Comparison of ENCODE assay signal across 29 cellular contexts in genomic region chr6:7078856-7079255, GRCh38.
"Had no signal": no experiment of that assay in that cellular context is flagged by ENCODE, and none has a peak within 500 bp of the region (broad histone marks: within the 10 kb centered on the region; RNA-seq: fewer than 3 reads in every experiment).

No MANE protein-coding gene starts in this region.

- H3K4me3 Mint-ChIP-seq: activated B cell treated with CpG ODN at 0.5 μM for 24 hours; activated CD8-positive, alpha-beta T cell treated with anti-CD3 and anti-CD28 coated beads for 36 hours; activated naive CD4-positive, alpha-beta T cell treated with anti-CD3 and anti-CD28 coated beads, Interleukin-2, amount 10 ng/mL, durations not matched to agents 7 days and 5 days; activated naive CD8-positive, alpha-beta T cell treated with anti-CD3 and anti-CD28 coated beads, Interleukin-2, amount 10 ng/mL, durations not matched to agents 7 days and 5 days; activated T-cell treated with anti-CD3 and anti-CD28 coated beads, Interleukin-2, amount 50 U/mL, for 72 hours; brain; endodermal cell had no signal

- H3K9me3 Mint-ChIP-seq: activated B cell treated with CpG ODN at 0.5 μM for 24 hours; activated CD8-positive, alpha-beta T cell treated with anti-CD3 and anti-CD28 coated beads for 36 hours; activated naive CD4-positive, alpha-beta T cell treated with anti-CD3 and anti-CD28 coated beads, Interleukin-2, amount 10 ng/mL, durations not matched to agents 7 days and 5 days; activated naive CD4-positive, alpha-beta T cell treated with anti-CD3 and anti-CD28 coated beads, Interleukin-2, amount 50 U/mL, for 72 hours; activated naive CD8-positive, alpha-beta T cell treated with anti-CD3 and anti-CD28 coated beads, Interleukin-2, amount 10 ng/mL, durations not matched to agents 7 days and 5 days; activated T-cell treated with anti-CD3 and anti-CD28 coated beads, Interleukin-2, amount 50 U/mL, for 72 hours; brain; endodermal cell had no signal

- H3K9me3 ChIP-seq: ascending aorta, breast epithelium, colonic mucosa had no signal

- DNase-seq: activated B cell treated with CpG ODN at 0.5 μM for 24 hours; activated CD4-positive, alpha-beta T cell treated with anti-CD3 and anti-CD28 coated beads for 48 hours; activated CD4-positive, alpha-beta T cell treated with anti-CD3 and anti-CD28 coated beads, Interleukin-2, amount 50 U/mL, for 1 hour; activated CD4-positive, alpha-beta T cell treated with anti-CD3 and anti-CD28 coated beads, Interleukin-2, amount 50 U/mL, for 48 hours; activated CD8-positive, alpha-beta memory T cell treated with anti-CD3 and anti-CD28 coated beads for 24 hours; activated CD8-positive, alpha-beta T cell treated with anti-CD3 and anti-CD28 coated beads for 36 hours; activated gamma-delta T cell; activated naive CD4-positive, alpha-beta T cell; activated naive CD4-positive, alpha-beta T cell treated with anti-CD3 and anti-CD28 coated beads, Interleukin-2, amount 10 ng/mL, durations not matched to agents 7 days and 5 days; activated naive CD8-positive, alpha-beta T cell treated with anti-CD3 and anti-CD28 coated beads, Interleukin-2, amount 10 ng/mL, durations not matched to agents 7 days and 5 days; activated T-cell treated with anti-CD3 and anti-CD28 coated beads, Interleukin-2, amount 50 U/mL, for 1 hour; activated T-cell treated with anti-CD3 and anti-CD28 coated beads, Interleukin-2, amount 50 U/mL, for 72 hours; central memory CD4-positive, alpha-beta T cell; cerebellar nuclear complex; colonic mucosa; dorsolateral prefrontal cortex; effector memory CD4-positive, alpha-beta T cell; endodermal cell; foreskin fibroblast; head of caudate nucleus; T-helper 2 cell had no signal

- H3K4me1 Mint-ChIP-seq: endodermal cell had no signal

- ATAC-seq: activated CD4-positive, CD25-positive, alpha-beta regulatory T cell treated with anti-CD3 and anti-CD28 coated beads, Interleukin-2, amount 50 U/mL, for 24 hours; activated CD8-positive, alpha-beta T cell treated with anti-CD3 and anti-CD28 coated beads for 36 hours; activated naive CD4-positive, alpha-beta T cell treated with anti-CD3 and anti-CD28 coated beads, Interleukin-2, amount 50 U/mL, for 72 hours; activated T-cell treated with anti-CD3 and anti-CD28 coated beads, Interleukin-2, amount 50 U/mL, for 72 hours; esophagus mucosa had no signal

- H3K4me3 ChIP-seq: ascending aorta, breast epithelium, cardiac muscle cell, colonic mucosa, dorsolateral prefrontal cortex had no signal

- H3K36me3 Mint-ChIP-seq: activated naive CD4-positive, alpha-beta T cell treated with anti-CD3 and anti-CD28 coated beads, Interleukin-2, amount 10 ng/mL, durations not matched to agents 7 days and 5 days; activated naive CD4-positive, alpha-beta T cell treated with anti-CD3 and anti-CD28 coated beads, Interleukin-2, amount 50 U/mL, for 72 hours; activated naive CD8-positive, alpha-beta T cell treated with anti-CD3 and anti-CD28 coated beads, Interleukin-2, amount 10 ng/mL, durations not matched to agents 7 days and 5 days; brain had no signal

- H3K27ac ChIP-seq: ascending aorta, breast epithelium, cardiac muscle cell, colonic mucosa, dorsolateral prefrontal cortex, VCaP had no signal

- H3K27me3 ChIP-seq: ascending aorta, breast epithelium, cardiac muscle cell, colonic mucosa, dorsolateral prefrontal cortex had no signal

- H3K27ac Mint-ChIP-seq: activated B cell treated with CpG ODN at 0.5 μM for 24 hours; activated CD8-positive, alpha-beta T cell treated with anti-CD3 and anti-CD28 coated beads for 36 hours; activated naive CD4-positive, alpha-beta T cell treated with anti-CD3 and anti-CD28 coated beads, Interleukin-2, amount 10 ng/mL, durations not matched to agents 7 days and 5 days; activated naive CD4-positive, alpha-beta T cell treated with anti-CD3 and anti-CD28 coated beads, Interleukin-2, amount 50 U/mL, for 72 hours; activated naive CD8-positive, alpha-beta T cell treated with anti-CD3 and anti-CD28 coated beads, Interleukin-2, amount 10 ng/mL, durations not matched to agents 7 days and 5 days; activated T-cell treated with anti-CD3 and anti-CD28 coated beads, Interleukin-2, amount 50 U/mL, for 72 hours; endodermal cell had no signal

- H3K27me3 Mint-ChIP-seq: activated B cell treated with CpG ODN at 0.5 μM for 24 hours; activated CD8-positive, alpha-beta T cell treated with anti-CD3 and anti-CD28 coated beads for 36 hours had no signal

- H3K36me3 ChIP-seq: ascending aorta, breast epithelium, cardiac muscle cell, colonic mucosa had no signal

- H3K4me1 ChIP-seq: ascending aorta, breast epithelium, colonic mucosa had no signal
